ENCODE assay signal across 9 cellular contexts in genomic region chr6:166951670-166952060, GRCh38. TPM values are rescaled to one million over a fixed set of nuclear protein-coding genes. Genes with fewer than 3 reads are reported as not detected.
DNase-seq lines count a peak whose midpoint lies in the region; ATAC-seq and TF ChIP-seq lines count a peak whose summit lies in the region.
"Had no signal": no experiment of that assay in that cellular context is flagged by ENCODE, and none has a peak within 500 bp of the region (broad histone marks: within the 10 kb centered on the region; RNA-seq: fewer than 3 reads in every experiment).

No MANE protein-coding gene starts in this region.

- CTCF ChIA-PET in activated CD8-positive, alpha-beta T cell treated with anti-CD3 and anti-CD28 coated beads for 36 hours (lab: Charles Lee), result interaction anchor here (0.9 to 3.1 kb wide), 7 partner anchors 12 to 178 kb away, joined by 3 to 13 read pairs (median 3); no protein-coding TSS in a partner anchor
- CTCF ChIA-PET in naive thymus-derived CD4-positive, alpha-beta T cell (lab: Charles Lee), result interaction anchor here (0.6 to 4.8 kb wide), 5 partner anchors 16 to 165 kb away, joined by 3 to 47 read pairs (median 3); no protein-coding TSS in a partner anchor

- H3K27ac Mint-ChIP-seq in CD4-positive, CD25-positive, alpha-beta regulatory T cell, result peak overlapping the region; percentile 97 to 100 (median 99)
- peak overlapping the region; percentile 79 for H3K27ac Mint-ChIP-seq in activated CD8-positive, alpha-beta T cell treated with anti-CD3 and anti-CD28 coated beads for 36 hours
- peak overlapping the region; percentile 91 to 99 (median 99) for H3K27ac Mint-ChIP-seq in naive thymus-derived CD4-positive, alpha-beta T cell
- H3K27ac Mint-ChIP-seq: GM23338 had no signal

- H3K4me3 ChIP-seq in CD4-positive, CD25-positive, alpha-beta regulatory T cell (ENCODE audit: low read depth, low read length), result peak overlapping the region; percentile 86
- peak overlapping the region; percentile 3; the same call in 1 of the 2 replicates for H3K4me3 ChIP-seq in GM12865 (ENCODE audit: low read depth, low read length)
- H3K4me3 ChIP-seq in naive thymus-derived CD4-positive, alpha-beta T cell (ENCODE audit: low read length), result no peak overlapping the region
- peak overlapping the region in 1 of 4 donors; percentile 29 for H3K4me3 ChIP-seq in Peyer's patch
- no peak overlapping the region for H3K4me3 ChIP-seq in HAP-1
- H3K4me3 ChIP-seq: GM23338 had no signal

- peaks cover 21% of the 10 kb centered on the region for H3K36me3 ChIP-seq in CD4-positive, CD25-positive, alpha-beta regulatory T cell (ENCODE audit: control insufficient read depth, insufficient read depth, low read length)
- H3K36me3 ChIP-seq in naive thymus-derived CD4-positive, alpha-beta T cell (ENCODE audit: control insufficient read depth in 2 of 3, insufficient read depth in 3 of 3, low read length in 3 of 3), result peaks cover 10 to 29% (median 14%) of the 10 kb centered on the region in 3 experiments
- H3K36me3 ChIP-seq in Peyer's patch (peaks cover 0 to 6% (median 0%) of the 10 kb centered on the region in 3 donors), HAP-1 (replicated peaks) (peaks cover 23% of the 10 kb centered on the region)

- in situ Hi-C loops in HAP-1 (cut with MboI; ENCODE audit: low sequenced_read_pairs), result loop anchor here (10.0 kb wide), 1 partner anchor 167 kb away; no protein-coding TSS in a partner anchor

- H3K9me3 Mint-ChIP-seq in CD4-positive, CD25-positive, alpha-beta regulatory T cell, result no peaks in the 10 kb centered on the region
- H3K9me3 Mint-ChIP-seq in activated CD8-positive, alpha-beta T cell treated with anti-CD3 and anti-CD28 coated beads for 36 hours, result no peaks in the 10 kb centered on the region
- peaks cover 0 to 5% (median 0%) of the 10 kb centered on the region in 11 donors for H3K9me3 Mint-ChIP-seq in naive thymus-derived CD4-positive, alpha-beta T cell
- H3K9me3 Mint-ChIP-seq: stimulated activated naive CD8-positive, alpha-beta T cell treated with anti-CD3 and anti-CD28 coated beads, Interleukin-15, amount 100 ng/mL, for 72 hours had no signal

- TF ChIP-seq POLR2A in Peyer's patch (IDR thresholded peaks at IDR 0.05), result no peak

- H3K36me3 Mint-ChIP-seq in CD4-positive, CD25-positive, alpha-beta regulatory T cell, result peaks cover 8% of the 10 kb centered on the region
- H3K36me3 Mint-ChIP-seq in activated CD8-positive, alpha-beta T cell treated with anti-CD3 and anti-CD28 coated beads for 36 hours (ENCODE audit: low read depth), result peaks cover 50% of the 10 kb centered on the region
- peaks cover 0 to 46% (median 16%) of the 10 kb centered on the region in 5 donors for H3K36me3 Mint-ChIP-seq in naive thymus-derived CD4-positive, alpha-beta T cell

- no peak for TF ChIP-seq CTCF in GM12865 (IDR thresholded peaks at IDR 0.05; ENCODE audit: insufficient read depth, low read depth, low read length, missing control alignments)
- TF ChIP-seq CTCF in activated CD8-positive, alpha-beta T cell treated with anti-CD3 and anti-CD28 coated beads for 36 hours (IDR thresholded peaks at IDR 0.05), result peak; percentile 26
- TF ChIP-seq CTCF in Peyer's patch (IDR thresholded peaks at IDR 0.05), result no peak

- intact Hi-C loops in activated CD8-positive, alpha-beta T cell treated with anti-CD3 and anti-CD28 coated beads for 36 hours (cut with micrococcal nuclease), result loop anchor here (2.0 kb wide), 1 partner anchor 165 kb away; no protein-coding TSS in a partner anchor
- intact Hi-C loops in naive thymus-derived CD4-positive, alpha-beta T cell (cut with micrococcal nuclease), result loop anchor here (1.0 to 10.0 kb wide), 11 partner anchors 8 to 876 kb away; partner anchors contain the start of genes AFDN (in 1 of the 2) and CEP43 (in 1 of the 2)

- H3K4me1 Mint-ChIP-seq in CD4-positive, CD25-positive, alpha-beta regulatory T cell, result peaks cover 20 to 78% (median 44%) of the 10 kb centered on the region in 4 donors
- peaks cover 56% of the 10 kb centered on the region for H3K4me1 Mint-ChIP-seq in activated CD8-positive, alpha-beta T cell treated with anti-CD3 and anti-CD28 coated beads for 36 hours (ENCODE audit: low read depth)
- peaks cover 42 to 68% (median 64%) of the 10 kb centered on the region in 7 donors for H3K4me1 Mint-ChIP-seq in naive thymus-derived CD4-positive, alpha-beta T cell

- ATAC-seq in CD4-positive, CD25-positive, alpha-beta regulatory T cell (ENCODE audit: low read depth in 2 of 2), result no peak
- ATAC-seq in activated CD8-positive, alpha-beta T cell treated with anti-CD3 and anti-CD28 coated beads for 36 hours, result no peak
- ATAC-seq in naive thymus-derived CD4-positive, alpha-beta T cell, result no peak

- peak overlapping the region; percentile 78 to 90 (median 86) for H3K4me3 Mint-ChIP-seq in CD4-positive, CD25-positive, alpha-beta regulatory T cell
- peak overlapping the region; percentile 42 for H3K4me3 Mint-ChIP-seq in activated CD8-positive, alpha-beta T cell treated with anti-CD3 and anti-CD28 coated beads for 36 hours
- peak overlapping the region in 9 of 10 donors; percentile 72 to 99 (median 90) for H3K4me3 Mint-ChIP-seq in naive thymus-derived CD4-positive, alpha-beta T cell
- H3K4me3 Mint-ChIP-seq: GM23338 had no signal

- no peak for DNase-seq in CD4-positive, CD25-positive, alpha-beta regulatory T cell
- DNase-seq in GM12865 (ENCODE audit: low read depth), result no peak
- no peak for DNase-seq in activated CD8-positive, alpha-beta T cell treated with anti-CD3 and anti-CD28 coated beads for 36 hours
- no peak for DNase-seq in naive thymus-derived CD4-positive, alpha-beta T cell
- no peak for DNase-seq in Peyer's patch
- no peak for DNase-seq in KG1 (lab: John Stamatoyannopoulos, UW)
- DNase-seq in HAP-1 (ENCODE audit: low spot score in 2 of 2), result no peak

- no peaks in the 10 kb centered on the region for H3K27me3 ChIP-seq in CD4-positive, CD25-positive, alpha-beta regulatory T cell (ENCODE audit: control insufficient read depth, insufficient read depth, low read length)
- H3K27me3 ChIP-seq in naive thymus-derived CD4-positive, alpha-beta T cell (ENCODE audit: control insufficient read depth in 2 of 2, insufficient read depth in 2 of 2, low read length in 2 of 2), result no peaks in the 10 kb centered on the region
- no peaks in the 10 kb centered on the region for H3K27me3 ChIP-seq in Peyer's patch
- H3K27me3 ChIP-seq in HAP-1 (ENCODE audit: low read depth), result no peaks in the 10 kb centered on the region

- POLR2A ChIA-PET in activated CD8-positive, alpha-beta T cell treated with anti-CD3 and anti-CD28 coated beads for 36 hours (lab: Charles Lee), result interaction anchor here (0.7 kb wide), 1 partner anchor 23 kb away, joined by 3 read pairs; no protein-coding TSS in a partner anchor
- POLR2A ChIA-PET in naive thymus-derived CD4-positive, alpha-beta T cell (lab: Charles Lee), result interaction anchor here (0.6 to 16.2 kb wide), 8 partner anchors 8 to 169 kb away, joined by 3 to 245 read pairs (median 12); no protein-coding TSS in a partner anchor

- H3K27ac ChIP-seq in CD4-positive, CD25-positive, alpha-beta regulatory T cell (ENCODE audit: insufficient read depth, low read length, poor library complexity, severe bottlenecking), result peak overlapping the region; percentile 95
- H3K27ac ChIP-seq in naive thymus-derived CD4-positive, alpha-beta T cell (ENCODE audit: low read depth, low read length), result peak overlapping the region; percentile 92
- peak overlapping the region in 2 of 4 donors; percentile 88 to 100 for H3K27ac ChIP-seq in Peyer's patch

- H3K9me3 ChIP-seq in CD4-positive, CD25-positive, alpha-beta regulatory T cell (ENCODE audit: control insufficient read depth in 2 of 2, low read length in 2 of 2), result no peaks in the 10 kb centered on the region
- H3K9me3 ChIP-seq in naive thymus-derived CD4-positive, alpha-beta T cell (ENCODE audit: control insufficient read depth in 2 of 3, low read length in 3 of 3), result no peaks in the 10 kb centered on the region
- no peaks in the 10 kb centered on the region for H3K9me3 ChIP-seq in Peyer's patch
- H3K9me3 ChIP-seq in HAP-1, result no peaks in the 10 kb centered on the region

- no peaks in the 10 kb centered on the region for H3K27me3 Mint-ChIP-seq in CD4-positive, CD25-positive, alpha-beta regulatory T cell
- H3K27me3 Mint-ChIP-seq in activated CD8-positive, alpha-beta T cell treated with anti-CD3 and anti-CD28 coated beads for 36 hours, result no peaks in the 10 kb centered on the region
- H3K27me3 Mint-ChIP-seq in naive thymus-derived CD4-positive, alpha-beta T cell, result no peaks in the 10 kb centered on the region
- H3K27me3 Mint-ChIP-seq: stimulated activated naive CD8-positive, alpha-beta T cell treated with anti-CD3 and anti-CD28 coated beads, Interleukin-15, amount 100 ng/mL, for 72 hours had no signal

- H3K4me1 ChIP-seq in CD4-positive, CD25-positive, alpha-beta regulatory T cell (ENCODE audit: control insufficient read depth, insufficient read depth, low read length, poor library complexity, severe bottlenecking), result peaks cover 75% of the 10 kb centered on the region
- H3K4me1 ChIP-seq in naive thymus-derived CD4-positive, alpha-beta T cell (ENCODE audit: control insufficient read depth in 2 of 2, insufficient read depth in 2 of 2, low read length in 2 of 2), result peaks cover 28 to 63% of the 10 kb centered on the region in 2 donors
- H3K4me1 ChIP-seq in Peyer's patch (peaks cover 0 to 26% (median 7%) of the 10 kb centered on the region in 4 donors), HAP-1 (peaks cover 23% of the 10 kb centered on the region)

RNA-seq across cellular contexts. Expression of gene RNASET2, which starts 4.7 kb away (rescaled TPM):
- 213 TPM for total RNA-seq in CD4-positive, CD25-positive, alpha-beta regulatory T cell
- 100 to 1,000 TPM; 361 to 410 (median 381) TPM for polyA plus RNA-seq in CD4-positive, CD25-positive, alpha-beta regulatory T cell
- total RNA-seq in activated CD8-positive, alpha-beta T cell treated with anti-CD3 and anti-CD28 coated beads for 36 hours, result 10 to 100 TPM; 69.2 to 70.2 TPM
- total RNA-seq in naive thymus-derived CD4-positive, alpha-beta T cell, result 100 to 1,000 TPM; 147 to 332 (median 264) TPM
- polyA plus RNA-seq in naive thymus-derived CD4-positive, alpha-beta T cell, result 100 to 1,000 TPM; 521 to 683 TPM
- 100 to 1,000 TPM in 1 of 4 donors, 10 to 100 TPM in 3; 65.6 to 169 (median 81.4) TPM for total RNA-seq in Peyer's patch

RNA-seq across cellular contexts. Expression of gene CEP43, which starts 47.5 kb away (rescaled TPM):
- 32.5 TPM for total RNA-seq in CD4-positive, CD25-positive, alpha-beta regulatory T cell
- 1 to 10 TPM; 5.6 to 9.8 (median 7.4) TPM for polyA plus RNA-seq in CD4-positive, CD25-positive, alpha-beta regulatory T cell
- total RNA-seq in activated CD8-positive, alpha-beta T cell treated with anti-CD3 and anti-CD28 coated beads for 36 hours, result 10 to 100 TPM; 20.2 to 21.3 TPM
- 10 to 100 TPM; 11.5 to 17.6 (median 15.5) TPM for total RNA-seq in naive thymus-derived CD4-positive, alpha-beta T cell
- 1 to 10 TPM; 3.3 to 3.8 TPM for polyA plus RNA-seq in naive thymus-derived CD4-positive, alpha-beta T cell
- 10 to 100 TPM; 28.2 to 37.1 (median 32.7) TPM for total RNA-seq in Peyer's patch

Comparison
In these comparisons a context has a peak if more than half of its experiments do, and no peak if none do; other contexts are left out.
1. H3K4me3 ChIP-seq: peak in CD4-positive, CD25-positive, alpha-beta regulatory T cell (single experiment) and GM12865 (single experiment); none in naive thymus-derived CD4-positive, alpha-beta T cell (single experiment) and HAP-1 (single experiment).
2. Peak in every context shown above with its lines, with median percentiles within 50 percentile points of each other: H3K27ac Mint-ChIP-seq and H3K4me3 Mint-ChIP-seq.